8 cellular contexts compared by ENCODE assay signal in the genomic region with DNA sequence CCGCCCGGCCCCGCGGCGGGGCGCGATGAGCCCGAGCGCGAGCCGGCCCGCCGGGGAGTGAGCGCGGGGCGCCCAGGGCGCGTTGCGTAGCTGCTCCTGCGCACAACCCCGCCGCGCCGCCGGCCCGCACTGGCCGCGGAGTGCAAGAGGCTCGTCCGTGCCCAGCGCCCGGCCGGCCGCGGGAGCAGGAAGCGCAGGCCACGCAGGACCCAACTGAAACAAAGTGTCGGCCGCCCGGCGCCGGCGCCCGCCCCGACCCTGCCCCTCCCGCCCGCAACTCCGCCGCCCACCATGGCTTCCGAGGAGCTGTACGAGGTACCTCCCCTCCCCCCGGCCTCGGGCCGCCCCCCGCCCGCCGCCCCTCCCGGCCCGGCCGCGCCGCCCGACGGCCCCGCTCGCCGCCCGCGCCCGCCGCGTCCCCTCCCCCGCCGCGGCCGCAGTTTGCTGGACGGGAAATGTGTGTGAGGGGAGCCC. TPM values are rescaled to one million over a fixed set of nuclear protein-coding genes. Genes with fewer than 3 reads are reported as not detected.
DNase-seq lines count a peak whose midpoint lies in the region; ATAC-seq and TF ChIP-seq lines count a peak whose summit lies in the region.

No MANE protein-coding gene starts in this region.

- peaks cover 13% of the 10 kb centered on the region for H3K4me1 ChIP-seq in adipocyte (ENCODE audit: control insufficient read depth, insufficient read depth, low read length)

- peak overlapping the region in 3 of 5 donors; percentile 48 to 96 (median 91) for H3K4me3 Mint-ChIP-seq in immature natural killer cell

- TF ChIP-seq CTCF in GM06990 (IDR thresholded peaks at IDR 0.05; ENCODE audit: insufficient read depth, low read length, poor library complexity, severe bottlenecking): no peak

- H3K9me3 Mint-ChIP-seq in immature natural killer cell: no peaks in the 10 kb centered on the region

- H3K4me1 Mint-ChIP-seq in immature natural killer cell: peaks cover 47 to 57% of the 10 kb centered on the region in 2 donors

- H3K27ac Mint-ChIP-seq in immature natural killer cell: no peak overlapping the region

- no peak for DNase-seq in GM06990 (ENCODE audit: extremely low read depth, insufficient read length)
- DNase-seq in NAMALWA (ENCODE audit: low spot score): peak; percentile 47
- DNase-seq in adipocyte (ENCODE audit: low read depth): peak; percentile 77
- DNase-seq in immature natural killer cell: no peak
- DNase-seq in stimulated activated CD8-positive, alpha-beta memory T cell treated with anti-CD3 and anti-CD28 coated beads, Interleukin-12 subunit alpha, Interleukin-12 subunit beta, amount 100 ng/mL, for 4 hours (ENCODE audit: low read depth): peak; percentile 21
- DNase-seq in NCI-H2081 (lab: John Stamatoyannopoulos, UW): no peak
- DNase-seq in DMS79 (lab: John Stamatoyannopoulos, UW): no peak

- no peaks in the 10 kb centered on the region for H3K36me3 Mint-ChIP-seq in immature natural killer cell

- H3K36me3 ChIP-seq in GM06990 (ENCODE audit: control insufficient read depth, insufficient read depth, low read length) (no peaks in the 10 kb centered on the region), adipocyte (ENCODE audit: control insufficient read depth, insufficient read depth, low read length, severe bottlenecking) (no peaks in the 10 kb centered on the region)

- peak overlapping the region; percentile 71 for H3K9ac ChIP-seq in adipocyte (ENCODE audit: low read length)

- peak; percentile 15 for ATAC-seq in GM21515 (IDR thresholded peaks at IDR 0.05; ENCODE audit: unreplicated experiment)

- H3K9me3 ChIP-seq in adipocyte (ENCODE audit: control insufficient read depth, low read length): peaks cover 6% of the 10 kb centered on the region

- peak overlapping the region; percentile 72 for H3K4me3 ChIP-seq in GM06990 (replicated peaks; ENCODE audit: low read depth, low read length)
- peak overlapping the region; percentile 89 for H3K4me3 ChIP-seq in adipocyte (ENCODE audit: low read length)

- H3K27me3 ChIP-seq in GM06990 (replicated peaks; ENCODE audit: control insufficient read depth, insufficient read depth, low read length) (no peaks in the 10 kb centered on the region; the same call in 1 of the 2 replicates), adipocyte (replicated peaks; ENCODE audit: control insufficient read depth, insufficient read depth, low read length) (no peaks in the 10 kb centered on the region)

- H3K27me3 Mint-ChIP-seq in immature natural killer cell (ENCODE audit: low read depth in 3 of 3): peaks cover 6 to 22% (median 18%) of the 10 kb centered on the region in 3 donors

RNA-seq across cellular contexts. Expression of a gene that starts 0.3 kb away (rescaled TPM):
- polyA plus RNA-seq in immature natural killer cell: 10 to 100 TPM in 2 of 3 donors, 1 to 10 TPM in 1; 4.0 to 19.9 (median 13.4) TPM

Comparison
In these comparisons a context has a peak if more than half of its experiments do, and no peak if none do; other contexts are left out.
1. DNase-seq: peak in NAMALWA (single experiment), adipocyte (single experiment) and stimulated activated CD8-positive, alpha-beta memory T cell treated with anti-CD3 and anti-CD28 coated beads, Interleukin-12 subunit alpha, Interleukin-12 subunit beta, amount 100 ng/mL, for 4 hours (single experiment); none in GM06990 (single experiment), immature natural killer cell (0 of 3), NCI-H2081 (0 of 2) and DMS79 (single experiment).